In the genomic region with DNA sequence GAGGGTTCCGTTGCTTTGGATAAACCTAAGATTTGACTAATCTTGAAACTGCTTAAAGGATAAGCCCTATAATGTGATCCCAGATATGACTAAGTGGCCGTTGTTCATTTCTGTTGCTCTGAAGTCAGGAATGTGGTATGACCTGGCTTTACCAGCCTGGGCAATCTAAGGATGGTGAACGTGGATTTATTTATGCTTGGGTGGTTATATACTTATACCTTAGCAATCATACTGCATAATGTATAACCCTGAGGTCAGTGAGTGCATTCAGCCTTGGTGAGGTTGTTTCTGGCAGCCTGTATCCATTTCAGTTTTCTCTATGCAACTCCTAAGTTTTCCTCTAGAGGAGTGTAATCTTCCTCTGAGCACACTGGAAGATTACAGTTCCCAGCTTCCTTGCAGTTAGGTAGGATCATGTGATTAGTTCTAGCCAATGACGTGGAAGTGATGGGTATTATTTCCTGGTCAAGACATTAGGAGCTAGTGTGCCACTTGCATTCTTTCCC, we compare ENCODE assay signal across 2 cellular contexts.
TF ChIP-seq lines count a peak whose summit lies in the region.

No MANE protein-coding gene starts in this region.

TF ChIP-seq in HepG2, 621 proteins besides CTCF, POLR2A, EP300 and RAD21:
- peak; percentile 75 for TF ChIP-seq NFYB (CRISPR knock-in tag; IDR thresholded peaks at IDR 0.05)
- TF ChIP-seq, protein P1, sequence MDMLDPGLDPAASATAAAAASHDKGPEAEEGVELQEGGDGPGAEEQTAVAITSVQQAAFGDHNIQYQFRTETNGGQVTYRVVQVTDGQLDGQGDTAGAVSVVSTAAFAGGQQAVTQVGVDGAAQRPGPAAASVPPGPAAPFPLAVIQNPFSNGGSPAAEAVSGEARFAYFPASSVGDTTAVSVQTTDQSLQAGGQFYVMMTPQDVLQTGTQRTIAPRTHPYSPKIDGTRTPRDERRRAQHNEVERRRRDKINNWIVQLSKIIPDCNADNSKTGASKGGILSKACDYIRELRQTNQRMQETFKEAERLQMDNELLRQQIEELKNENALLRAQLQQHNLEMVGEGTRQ (IDR thresholded peaks at IDR 0.05; ENCODE audit: low read depth, low read length): peak; percentile 19; the same call in 1 of the 2 replicates
- TF ChIP-seq, protein P1 (CRISPR knock-in tag; IDR thresholded peaks at IDR 0.05; ENCODE audit: borderline replicate concordance): no peak
- 0 out of 2 replicates have a peak, but pooled peaks have one; percentile 19 for TF ChIP-seq POGZ (CRISPR knock-in tag; IDR thresholded peaks at IDR 0.05)
- no peak for TF ChIP-seq MAZ (IDR thresholded peaks at IDR 0.05; ENCODE audit: borderline replicate concordance, low read depth, low read length)
- TF ChIP-seq MAZ (CRISPR knock-in tag; IDR thresholded peaks at IDR 0.05; ENCODE audit: low read depth): no peak
- peak; percentile 70 for TF ChIP-seq NFYC (CRISPR knock-in tag; IDR thresholded peaks at IDR 0.05)
- TF ChIP-seq ZNF138 (CRISPR knock-in tag; IDR thresholded peaks at IDR 0.05; ENCODE audit: low read depth): no peak

TF ChIP-seq in SK-N-SH, 30 proteins besides CTCF, POLR2A, EP300 and RAD21:
- TF ChIP-seq RFX5 (IDR thresholded peaks at IDR 0.05; ENCODE audit: low read length): no peak
- TF ChIP-seq, protein P2, sequence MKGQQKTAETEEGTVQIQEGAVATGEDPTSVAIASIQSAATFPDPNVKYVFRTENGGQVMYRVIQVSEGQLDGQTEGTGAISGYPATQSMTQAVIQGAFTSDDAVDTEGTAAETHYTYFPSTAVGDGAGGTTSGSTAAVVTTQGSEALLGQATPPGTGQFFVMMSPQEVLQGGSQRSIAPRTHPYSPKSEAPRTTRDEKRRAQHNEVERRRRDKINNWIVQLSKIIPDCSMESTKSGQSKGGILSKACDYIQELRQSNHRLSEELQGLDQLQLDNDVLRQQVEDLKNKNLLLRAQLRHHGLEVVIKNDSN (IDR thresholded peaks at IDR 0.05; ENCODE audit: borderline replicate concordance, low read depth): peak; percentile 69
- TF ChIP-seq NFIC (IDR thresholded peaks at IDR 0.05; ENCODE audit: borderline replicate concordance): no peak
- TF ChIP-seq CHD2 (IDR thresholded peaks at IDR 0.05; ENCODE audit: low read length, partially characterized antibody): no peak
- no peak for TF ChIP-seq TCF12 (IDR thresholded peaks at IDR 0.05)
- TF ChIP-seq MXI1 (IDR thresholded peaks at IDR 0.05; ENCODE audit: low read depth, low read length): no peak
